ENCODE assay signal across 10 cellular contexts in genomic region chr2:195468771-195469170, GRCh38.
DNase-seq lines count a peak whose midpoint lies in the region; ATAC-seq and TF ChIP-seq lines count a peak whose summit lies in the region.
"Had no signal": no experiment of that assay in that cellular context is flagged by ENCODE, and none has a peak within 500 bp of the region (broad histone marks: within the 10 kb centered on the region; RNA-seq: fewer than 3 reads in every experiment).

No MANE protein-coding gene starts in this region.

- H3K27me3 ChIP-seq in GM06990 (replicated peaks; ENCODE audit: control insufficient read depth, insufficient read depth, low read length) (no peaks in the 10 kb centered on the region), right atrium auricular region (no peaks in the 10 kb centered on the region)

- TF ChIP-seq CTCF in GM06990 (IDR thresholded peaks at IDR 0.05; ENCODE audit: insufficient read depth, low read length, poor library complexity, severe bottlenecking) (no peak), right atrium auricular region (IDR thresholded peaks at IDR 0.05) (no peak)

- peak; percentile 84 for ATAC-seq in GM19395 (IDR thresholded peaks at IDR 0.05; ENCODE audit: unreplicated experiment)
- ATAC-seq in HG02798 (IDR thresholded peaks at IDR 0.05; ENCODE audit: poor library complexity, unreplicated experiment): peak; percentile 88
- ATAC-seq in HG03469 (IDR thresholded peaks at IDR 0.05; ENCODE audit: unreplicated experiment): peak; percentile 80
- ATAC-seq: A549 had no signal

- H3K4me3 ChIP-seq in GM06990 (replicated peaks; ENCODE audit: low read depth, low read length) (no peak overlapping the region), right atrium auricular region (no peak overlapping the region)
- H3K4me3 ChIP-seq: A549 had no signal

- no peak overlapping the region for H3K27ac ChIP-seq in caudate nucleus (ENCODE audit: low read depth, low read length)
- no peak overlapping the region for H3K27ac ChIP-seq in right atrium auricular region
- H3K27ac ChIP-seq: A549 had no signal

- peak; percentile 2 for DNase-seq in GM06990 (ENCODE audit: extremely low read depth, insufficient read length)
- no peak for DNase-seq in caudate nucleus (lab: John Stamatoyannopoulos, UW)
- DNase-seq in T-helper 2 cell: no peak
- DNase-seq in right atrium auricular region (ENCODE audit: low spot score): no peak
- DNase-seq in NCI-H82 treated with DMSO at 0.1 percent for 48 hours (lab: John Stamatoyannopoulos, UW; ENCODE audit: unreplicated experiment): no peak
- DNase-seq: small intestine had no signal

- no peaks in the 10 kb centered on the region for H3K4me1 ChIP-seq in right atrium auricular region
- H3K4me1 ChIP-seq: A549 had no signal

- H3K36me3 ChIP-seq in GM06990 (ENCODE audit: control insufficient read depth, insufficient read depth, low read length): no peaks in the 10 kb centered on the region
- no peaks in the 10 kb centered on the region for H3K36me3 ChIP-seq in right atrium auricular region

- peaks cover 0 to 15% of the 10 kb centered on the region in 2 donors for H3K9me3 ChIP-seq in right atrium auricular region
